In the genomic region with DNA sequence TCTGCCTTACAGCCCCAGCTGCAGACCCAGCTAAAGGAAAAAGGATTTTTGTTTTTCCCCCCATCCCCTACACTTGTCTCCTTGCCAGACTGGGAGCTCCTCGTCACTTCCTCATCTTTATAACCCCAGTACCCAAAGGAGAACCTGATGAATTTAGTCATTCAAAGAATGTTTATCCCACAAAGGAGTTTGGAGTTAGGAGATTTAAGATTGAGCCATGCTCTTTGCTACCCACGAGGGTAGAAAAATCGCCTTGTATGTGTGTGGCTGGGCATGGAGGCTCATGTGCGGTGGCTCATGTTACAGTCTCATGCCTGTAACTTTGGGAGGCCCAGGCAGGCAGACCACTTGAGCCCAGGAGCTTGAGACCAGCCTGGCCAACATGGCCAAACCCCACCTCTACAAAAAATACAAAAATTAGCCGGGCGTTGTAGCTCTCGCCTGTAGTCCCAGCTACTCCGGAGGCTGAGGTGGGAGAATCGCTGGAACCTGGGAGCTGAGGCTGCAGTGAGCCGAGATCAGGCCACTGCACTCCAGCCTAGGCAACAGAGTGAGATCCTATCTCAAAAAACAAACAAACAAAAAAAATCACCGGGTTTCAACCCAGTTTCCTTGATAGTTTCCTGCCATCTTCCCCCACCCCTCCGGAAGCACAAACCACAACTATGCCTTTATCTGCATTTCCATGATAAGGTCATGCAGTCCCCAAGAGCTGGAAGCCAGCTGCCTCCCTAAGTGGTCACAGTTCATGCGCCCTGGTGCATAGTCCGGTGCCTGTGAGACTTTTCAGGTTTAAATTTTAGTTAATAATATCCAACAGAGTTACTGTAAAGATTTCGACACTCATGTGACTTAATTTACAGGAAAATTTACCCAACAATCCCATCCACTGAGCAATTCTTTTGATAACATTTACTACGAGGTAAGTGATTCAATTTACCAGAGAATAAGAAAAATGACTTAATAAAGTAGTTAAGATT, we compare ENCODE assay signal across 1 cellular context.
TF ChIP-seq lines count a peak whose summit lies in the region.

No MANE protein-coding gene starts in this region.

TF ChIP-seq in HEK293, 187 proteins besides CTCF, POLR2A, EP300 and RAD21 (continued from another document and continues in another):
- TF ChIP-seq, protein P1, sequence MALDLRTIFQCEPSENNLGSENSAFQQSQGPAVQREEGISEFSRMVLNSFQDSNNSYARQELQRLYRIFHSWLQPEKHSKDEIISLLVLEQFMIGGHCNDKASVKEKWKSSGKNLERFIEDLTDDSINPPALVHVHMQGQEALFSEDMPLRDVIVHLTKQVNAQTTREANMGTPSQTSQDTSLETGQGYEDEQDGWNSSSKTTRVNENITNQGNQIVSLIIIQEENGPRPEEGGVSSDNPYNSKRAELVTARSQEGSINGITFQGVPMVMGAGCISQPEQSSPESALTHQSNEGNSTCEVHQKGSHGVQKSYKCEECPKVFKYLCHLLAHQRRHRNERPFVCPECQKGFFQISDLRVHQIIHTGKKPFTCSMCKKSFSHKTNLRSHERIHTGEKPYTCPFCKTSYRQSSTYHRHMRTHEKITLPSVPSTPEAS (tag by site-specific recombination; IDR thresholded peaks at IDR 0.05): no peak
- 0 out of 2 replicates have a peak, but pooled peaks have one; percentile 34 for TF ChIP-seq ZFP69B (tag by site-specific recombination; IDR thresholded peaks at IDR 0.05)
- TF ChIP-seq ZNF585B (tag by site-specific recombination; IDR thresholded peaks at IDR 0.05): no peak
- TF ChIP-seq REPIN1 (tag by site-specific recombination; IDR thresholded peaks at IDR 0.05; ENCODE audit: low read depth): no peak
- no peak for TF ChIP-seq ZNF140 (tag by site-specific recombination; IDR thresholded peaks at IDR 0.05)
- peak; percentile 27; the same call in 1 of the 2 replicates for TF ChIP-seq ZNF366 (tag by site-specific recombination; conservative IDR thresholded peaks at IDR 0.05)
- peak; percentile 50; the same call in 1 of the 2 replicates for TF ChIP-seq ZNF600 (tag by site-specific recombination; IDR thresholded peaks at IDR 0.05)
- TF ChIP-seq ZNF548 (tag by site-specific recombination; IDR thresholded peaks at IDR 0.05): no peak
- TF ChIP-seq ZNF654 (tag by site-specific recombination; IDR thresholded peaks at IDR 0.05; ENCODE audit: low read depth): no peak
- TF ChIP-seq ZNF473 (tag by site-specific recombination; IDR thresholded peaks at IDR 0.05): no peak
- TF ChIP-seq, protein P2, sequence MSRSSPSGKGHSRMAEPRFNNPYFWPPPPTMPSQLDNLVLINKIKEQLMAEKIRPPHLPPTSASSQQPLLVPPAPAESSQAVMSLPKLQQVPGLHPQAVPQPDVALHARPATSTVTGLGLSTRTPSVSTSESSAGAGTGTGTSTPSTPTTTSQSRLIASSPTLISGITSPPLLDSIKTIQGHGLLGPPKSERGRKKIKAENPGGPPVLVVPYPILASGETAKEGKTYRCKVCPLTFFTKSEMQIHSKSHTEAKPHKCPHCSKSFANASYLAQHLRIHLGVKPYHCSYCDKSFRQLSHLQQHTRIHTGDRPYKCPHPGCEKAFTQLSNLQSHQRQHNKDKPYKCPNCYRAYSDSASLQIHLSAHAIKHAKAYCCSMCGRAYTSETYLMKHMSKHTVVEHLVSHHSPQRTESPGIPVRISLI (tag by site-specific recombination; IDR thresholded peaks at IDR 0.05): peak; percentile 37; the same call in 1 of the 2 replicates
- TF ChIP-seq SP7 (tag by site-specific recombination; IDR thresholded peaks at IDR 0.05): peak; percentile 69; the same call in 1 of the 2 replicates
- no peak for TF ChIP-seq ZBTB7A (tag by site-specific recombination; IDR thresholded peaks at IDR 0.05; ENCODE audit: low read depth)
- no peak for TF ChIP-seq GLI4 (tag by site-specific recombination; IDR thresholded peaks at IDR 0.05)
- no peak for TF ChIP-seq ZNF341 (tag by site-specific recombination; IDR thresholded peaks at IDR 0.05; ENCODE audit: low read depth)
- TF ChIP-seq KLF10 (tag by site-specific recombination; IDR thresholded peaks at IDR 0.05): no peak
- no peak for TF ChIP-seq ZNF311 (tag by site-specific recombination; IDR thresholded peaks at IDR 0.05; ENCODE audit: borderline replicate concordance)
- no peak for TF ChIP-seq ZNF521 (tag by site-specific recombination; IDR thresholded peaks at IDR 0.05)
- peak; percentile 63 for TF ChIP-seq FEZF1 (tag by site-specific recombination; IDR thresholded peaks at IDR 0.05)
- TF ChIP-seq, protein P3, sequence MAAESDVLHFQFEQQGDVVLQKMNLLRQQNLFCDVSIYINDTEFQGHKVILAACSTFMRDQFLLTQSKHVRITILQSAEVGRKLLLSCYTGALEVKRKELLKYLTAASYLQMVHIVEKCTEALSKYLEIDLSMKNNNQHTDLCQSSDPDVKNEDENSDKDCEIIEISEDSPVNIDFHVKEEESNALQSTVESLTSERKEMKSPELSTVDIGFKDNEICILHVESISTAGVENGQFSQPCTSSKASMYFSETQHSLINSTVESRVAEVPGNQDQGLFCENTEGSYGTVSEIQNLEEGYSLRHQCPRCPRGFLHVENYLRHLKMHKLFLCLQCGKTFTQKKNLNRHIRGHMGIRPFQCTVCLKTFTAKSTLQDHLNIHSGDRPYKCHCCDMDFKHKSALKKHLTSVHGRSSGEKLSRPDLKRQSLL (tag by site-specific recombination; IDR thresholded peaks at IDR 0.05): no peak
- TF ChIP-seq TRIM28 (IDR thresholded peaks at IDR 0.05; ENCODE audit: borderline replicate concordance, low read length): peak; percentile 26; the same call in 1 of the 2 replicates
- TF ChIP-seq SALL2 (tag by site-specific recombination; IDR thresholded peaks at IDR 0.05; ENCODE audit: borderline replicate concordance): no peak
- no peak for TF ChIP-seq ZNF169 (tag by site-specific recombination; IDR thresholded peaks at IDR 0.05)
- TF ChIP-seq, protein P4, sequence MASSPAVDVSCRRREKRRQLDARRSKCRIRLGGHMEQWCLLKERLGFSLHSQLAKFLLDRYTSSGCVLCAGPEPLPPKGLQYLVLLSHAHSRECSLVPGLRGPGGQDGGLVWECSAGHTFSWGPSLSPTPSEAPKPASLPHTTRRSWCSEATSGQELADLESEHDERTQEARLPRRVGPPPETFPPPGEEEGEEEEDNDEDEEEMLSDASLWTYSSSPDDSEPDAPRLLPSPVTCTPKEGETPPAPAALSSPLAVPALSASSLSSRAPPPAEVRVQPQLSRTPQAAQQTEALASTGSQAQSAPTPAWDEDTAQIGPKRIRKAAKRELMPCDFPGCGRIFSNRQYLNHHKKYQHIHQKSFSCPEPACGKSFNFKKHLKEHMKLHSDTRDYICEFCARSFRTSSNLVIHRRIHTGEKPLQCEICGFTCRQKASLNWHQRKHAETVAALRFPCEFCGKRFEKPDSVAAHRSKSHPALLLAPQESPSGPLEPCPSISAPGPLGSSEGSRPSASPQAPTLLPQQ (tag by site-specific recombination; IDR thresholded peaks at IDR 0.05): 0 out of 2 replicates have a peak, but pooled peaks have one; percentile 43
- TF ChIP-seq WT1 (tag by site-specific recombination; IDR thresholded peaks at IDR 0.05): peak; percentile 26; the same call in 1 of the 2 replicates
- peak; percentile 95; the same call in 1 of the 2 replicates for TF ChIP-seq MZF1 (tag by site-specific recombination; IDR thresholded peaks at IDR 0.05; ENCODE audit: borderline replicate concordance)
- TF ChIP-seq ZNF621 (tag by site-specific recombination; IDR thresholded peaks at IDR 0.05): no peak
- TF ChIP-seq, protein P5, sequence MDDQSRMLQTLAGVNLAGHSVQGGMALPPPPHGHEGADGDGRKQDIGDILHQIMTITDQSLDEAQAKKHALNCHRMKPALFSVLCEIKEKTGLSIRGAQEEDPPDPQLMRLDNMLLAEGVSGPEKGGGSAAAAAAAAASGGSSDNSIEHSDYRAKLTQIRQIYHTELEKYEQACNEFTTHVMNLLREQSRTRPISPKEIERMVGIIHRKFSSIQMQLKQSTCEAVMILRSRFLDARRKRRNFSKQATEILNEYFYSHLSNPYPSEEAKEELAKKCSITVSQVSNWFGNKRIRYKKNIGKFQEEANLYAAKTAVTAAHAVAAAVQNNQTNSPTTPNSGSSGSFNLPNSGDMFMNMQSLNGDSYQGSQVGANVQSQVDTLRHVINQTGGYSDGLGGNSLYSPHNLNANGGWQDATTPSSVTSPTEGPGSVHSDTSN (CRISPR knock-in tag; IDR thresholded peaks at IDR 0.05): no peak
- TF ChIP-seq SCRT2 (tag by site-specific recombination; IDR thresholded peaks at IDR 0.05): no peak
- no peak for TF ChIP-seq YY1 (tag by site-specific recombination; IDR thresholded peaks at IDR 0.05)
- no peak for TF ChIP-seq ZNF324 (tag by site-specific recombination; IDR thresholded peaks at IDR 0.05)
- no peak for TF ChIP-seq PRDM1 (tag by site-specific recombination; IDR thresholded peaks at IDR 0.05)
- TF ChIP-seq, protein P6, sequence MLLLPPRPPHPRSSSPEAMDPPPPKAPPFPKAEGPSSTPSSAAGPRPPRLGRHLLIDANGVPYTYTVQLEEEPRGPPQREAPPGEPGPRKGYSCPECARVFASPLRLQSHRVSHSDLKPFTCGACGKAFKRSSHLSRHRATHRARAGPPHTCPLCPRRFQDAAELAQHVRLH (tag by site-specific recombination; IDR thresholded peaks at IDR 0.05): 0 out of 2 replicates have a peak, but pooled peaks have one; percentile 32
- no peak for TF ChIP-seq SP2 (tag by site-specific recombination; IDR thresholded peaks at IDR 0.05)
- peak; percentile 89 for TF ChIP-seq OSR2 (tag by site-specific recombination; IDR thresholded peaks at IDR 0.05)
- TF ChIP-seq, protein P7, sequence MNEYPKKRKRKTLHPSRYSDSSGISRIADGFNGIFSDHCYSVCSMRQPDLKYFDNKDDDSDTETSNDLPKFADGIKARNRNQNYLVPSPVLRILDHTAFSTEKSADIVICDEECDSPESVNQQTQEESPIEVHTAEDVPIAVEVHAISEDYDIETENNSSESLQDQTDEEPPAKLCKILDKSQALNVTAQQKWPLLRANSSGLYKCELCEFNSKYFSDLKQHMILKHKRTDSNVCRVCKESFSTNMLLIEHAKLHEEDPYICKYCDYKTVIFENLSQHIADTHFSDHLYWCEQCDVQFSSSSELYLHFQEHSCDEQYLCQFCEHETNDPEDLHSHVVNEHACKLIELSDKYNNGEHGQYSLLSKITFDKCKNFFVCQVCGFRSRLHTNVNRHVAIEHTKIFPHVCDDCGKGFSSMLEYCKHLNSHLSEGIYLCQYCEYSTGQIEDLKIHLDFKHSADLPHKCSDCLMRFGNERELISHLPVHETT (tag by site-specific recombination; IDR thresholded peaks at IDR 0.05): no peak
- TF ChIP-seq ZNF510 (tag by site-specific recombination; IDR thresholded peaks at IDR 0.05; ENCODE audit: insufficient replicate concordance): no peak
- TF ChIP-seq ZNF16 (tag by site-specific recombination; IDR thresholded peaks at IDR 0.05; ENCODE audit: low read depth): no peak
- TF ChIP-seq, protein P8, sequence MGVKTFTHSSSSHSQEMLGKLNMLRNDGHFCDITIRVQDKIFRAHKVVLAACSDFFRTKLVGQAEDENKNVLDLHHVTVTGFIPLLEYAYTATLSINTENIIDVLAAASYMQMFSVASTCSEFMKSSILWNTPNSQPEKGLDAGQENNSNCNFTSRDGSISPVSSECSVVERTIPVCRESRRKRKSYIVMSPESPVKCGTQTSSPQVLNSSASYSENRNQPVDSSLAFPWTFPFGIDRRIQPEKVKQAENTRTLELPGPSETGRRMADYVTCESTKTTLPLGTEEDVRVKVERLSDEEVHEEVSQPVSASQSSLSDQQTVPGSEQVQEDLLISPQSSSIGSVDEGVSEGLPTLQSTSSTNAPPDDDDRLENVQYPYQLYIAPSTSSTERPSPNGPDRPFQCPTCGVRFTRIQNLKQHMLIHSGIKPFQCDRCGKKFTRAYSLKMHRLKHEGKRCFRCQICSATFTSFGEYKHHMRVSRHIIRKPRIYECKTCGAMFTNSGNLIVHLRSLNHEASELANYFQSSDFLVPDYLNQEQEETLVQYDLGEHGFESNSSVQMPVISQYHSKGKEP (tag by site-specific recombination; IDR thresholded peaks at IDR 0.05): 0 out of 2 replicates have a peak, but pooled peaks have one; percentile 22
- TF ChIP-seq TCF7L2 (IDR thresholded peaks at IDR 0.05; ENCODE audit: borderline replicate concordance, low read depth, low read length): 0 out of 2 replicates have a peak, but pooled peaks have one; percentile 41
- TF ChIP-seq, protein P9, sequence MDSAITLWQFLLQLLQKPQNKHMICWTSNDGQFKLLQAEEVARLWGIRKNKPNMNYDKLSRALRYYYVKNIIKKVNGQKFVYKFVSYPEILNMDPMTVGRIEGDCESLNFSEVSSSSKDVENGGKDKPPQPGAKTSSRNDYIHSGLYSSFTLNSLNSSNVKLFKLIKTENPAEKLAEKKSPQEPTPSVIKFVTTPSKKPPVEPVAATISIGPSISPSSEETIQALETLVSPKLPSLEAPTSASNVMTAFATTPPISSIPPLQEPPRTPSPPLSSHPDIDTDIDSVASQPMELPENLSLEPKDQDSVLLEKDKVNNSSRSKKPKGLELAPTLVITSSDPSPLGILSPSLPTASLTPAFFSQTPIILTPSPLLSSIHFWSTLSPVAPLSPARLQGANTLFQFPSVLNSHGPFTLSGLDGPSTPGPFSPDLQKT (IDR thresholded peaks at IDR 0.05; ENCODE audit: borderline replicate concordance, low read depth, low read length): no peak
- TF ChIP-seq, protein P10, sequence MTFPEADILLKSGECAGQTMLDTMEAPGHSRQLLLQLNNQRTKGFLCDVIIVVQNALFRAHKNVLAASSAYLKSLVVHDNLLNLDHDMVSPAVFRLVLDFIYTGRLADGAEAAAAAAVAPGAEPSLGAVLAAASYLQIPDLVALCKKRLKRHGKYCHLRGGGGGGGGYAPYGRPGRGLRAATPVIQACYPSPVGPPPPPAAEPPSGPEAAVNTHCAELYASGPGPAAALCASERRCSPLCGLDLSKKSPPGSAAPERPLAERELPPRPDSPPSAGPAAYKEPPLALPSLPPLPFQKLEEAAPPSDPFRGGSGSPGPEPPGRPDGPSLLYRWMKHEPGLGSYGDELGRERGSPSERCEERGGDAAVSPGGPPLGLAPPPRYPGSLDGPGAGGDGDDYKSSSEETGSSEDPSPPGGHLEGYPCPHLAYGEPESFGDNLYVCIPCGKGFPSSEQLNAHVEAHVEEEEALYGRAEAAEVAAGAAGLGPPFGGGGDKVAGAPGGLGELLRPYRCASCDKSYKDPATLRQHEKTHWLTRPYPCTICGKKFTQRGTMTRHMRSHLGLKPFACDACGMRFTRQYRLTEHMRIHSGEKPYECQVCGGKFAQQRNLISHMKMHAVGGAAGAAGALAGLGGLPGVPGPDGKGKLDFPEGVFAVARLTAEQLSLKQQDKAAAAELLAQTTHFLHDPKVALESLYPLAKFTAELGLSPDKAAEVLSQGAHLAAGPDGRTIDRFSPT (tag by site-specific recombination; IDR thresholded peaks at IDR 0.05): no peak
- TF ChIP-seq ZNF571 (tag by site-specific recombination; IDR thresholded peaks at IDR 0.05): no peak
- TF ChIP-seq RBAK (tag by site-specific recombination; IDR thresholded peaks at IDR 0.05): no peak
- no peak for TF ChIP-seq ZNF248 (tag by site-specific recombination; IDR thresholded peaks at IDR 0.05)
- no peak for TF ChIP-seq ZFP37 (tag by site-specific recombination; IDR thresholded peaks at IDR 0.05)
- no peak for TF ChIP-seq ZNF10 (tag by site-specific recombination; IDR thresholded peaks at IDR 0.05)
- no peak for TF ChIP-seq ZNF623 (tag by site-specific recombination; IDR thresholded peaks at IDR 0.05)
- no peak for TF ChIP-seq ZNF701 (tag by site-specific recombination; IDR thresholded peaks at IDR 0.05)
- TF ChIP-seq ZEB2 (tag by site-specific recombination; IDR thresholded peaks at IDR 0.05): peak; percentile 41; the same call in 1 of the 2 replicates
